In the genomic region with DNA sequence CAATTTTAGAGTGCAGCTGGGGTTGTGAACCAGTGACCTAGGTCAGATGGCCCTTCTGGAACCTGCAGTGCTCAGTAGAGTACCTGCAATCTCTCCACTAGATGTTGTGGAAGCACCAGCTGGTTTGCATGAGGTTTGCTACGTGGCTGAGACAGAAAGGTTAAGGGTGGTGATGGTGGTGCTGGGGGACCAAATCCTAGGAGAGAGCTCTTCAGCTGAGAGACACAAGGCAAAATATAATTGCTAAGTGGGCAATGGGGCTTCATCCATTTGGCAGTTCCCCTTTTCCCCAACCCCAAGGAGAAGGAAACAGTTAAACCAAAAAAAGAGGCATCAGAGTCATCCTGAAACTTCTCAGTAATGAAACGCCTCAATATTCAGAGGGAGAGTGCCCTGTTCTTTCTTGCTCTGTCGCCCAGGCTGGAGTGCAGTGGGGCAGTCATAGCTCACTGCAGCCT, we compare ENCODE assay signal across 12 cellular contexts. TPM values are rescaled to one million over a fixed set of nuclear protein-coding genes. Genes with fewer than 3 reads are reported as not detected.
DNase-seq lines count a peak whose midpoint lies in the region; ATAC-seq and TF ChIP-seq lines count a peak whose summit lies in the region.
"Had no signal": no experiment of that assay in that cellular context is flagged by ENCODE, and none has a peak within 500 bp of the region (broad histone marks: within the 10 kb centered on the region; RNA-seq: fewer than 3 reads in every experiment).

No MANE protein-coding gene starts in this region.

- TF ChIP-seq EP300 in sigmoid colon (IDR thresholded peaks at IDR 0.05) = no peak

- no peak overlapping the region for H3K27ac ChIP-seq in sigmoid colon
- H3K27ac ChIP-seq: upper lobe of right lung had no signal

- peaks cover 0 to 26% (median 14%) of the 10 kb centered on the region in 4 donors for H3K4me1 ChIP-seq in sigmoid colon

- peak overlapping the region; percentile 13 for H3K27ac Mint-ChIP-seq in activated naive CD8-positive, alpha-beta T cell
- H3K27ac Mint-ChIP-seq in activated naive CD8-positive, alpha-beta T cell treated with anti-CD3 and anti-CD28 coated beads for 36 hours = no peak overlapping the region
- no peak overlapping the region for H3K27ac Mint-ChIP-seq in stimulated activated naive CD8-positive, alpha-beta T cell treated with anti-CD3 and anti-CD28 coated beads, Interleukin-15, amount 100 ng/mL, for 72 hours
- no peak overlapping the region for H3K27ac Mint-ChIP-seq in osteocyte (ENCODE audit: unreplicated experiment)
- H3K27ac Mint-ChIP-seq: H9 had no signal

- no peak overlapping the region for H3K4me3 ChIP-seq in sigmoid colon
- H3K4me3 ChIP-seq: upper lobe of right lung had no signal

- no peak for TF ChIP-seq POLR2A in sigmoid colon (IDR thresholded peaks at IDR 0.05)

- H3K4me1 Mint-ChIP-seq in activated naive CD8-positive, alpha-beta T cell (ENCODE audit: low read depth) = peaks cover 14% of the 10 kb centered on the region
- peaks cover 13% of the 10 kb centered on the region for H3K4me1 Mint-ChIP-seq in activated naive CD8-positive, alpha-beta T cell treated with anti-CD3 and anti-CD28 coated beads for 36 hours
- peaks cover 26% of the 10 kb centered on the region for H3K4me1 Mint-ChIP-seq in stimulated activated naive CD8-positive, alpha-beta T cell treated with anti-CD3 and anti-CD28 coated beads, Interleukin-15, amount 100 ng/mL, for 72 hours
- peaks cover 25% of the 10 kb centered on the region for H3K4me1 Mint-ChIP-seq in osteocyte (ENCODE audit: unreplicated experiment)

- ATAC-seq in HG02571 (IDR thresholded peaks at IDR 0.05; ENCODE audit: unreplicated experiment) (peak; percentile 48), HG03460 (IDR thresholded peaks at IDR 0.05; ENCODE audit: unreplicated experiment) (no peak)
- peak; percentile 66 for ATAC-seq in stimulated activated naive CD8-positive, alpha-beta T cell treated with anti-CD3 and anti-CD28 coated beads, Interleukin-15, amount 100 ng/mL, for 72 hours
- ATAC-seq: Right ventricle myocardium inferior, upper lobe of right lung had no signal

- no peaks in the 10 kb centered on the region for H3K27me3 ChIP-seq in sigmoid colon
- H3K27me3 ChIP-seq: upper lobe of right lung had no signal

- H3K9me3 Mint-ChIP-seq in activated naive CD8-positive, alpha-beta T cell (ENCODE audit: low read depth) = no peaks in the 10 kb centered on the region
- H3K9me3 Mint-ChIP-seq in activated naive CD8-positive, alpha-beta T cell treated with anti-CD3 and anti-CD28 coated beads for 36 hours = no peaks in the 10 kb centered on the region
- no peaks in the 10 kb centered on the region for H3K9me3 Mint-ChIP-seq in stimulated activated naive CD8-positive, alpha-beta T cell treated with anti-CD3 and anti-CD28 coated beads, Interleukin-15, amount 100 ng/mL, for 72 hours
- no peaks in the 10 kb centered on the region for H3K9me3 Mint-ChIP-seq in osteocyte (ENCODE audit: unreplicated experiment)

- no peaks in the 10 kb centered on the region for H3K36me3 ChIP-seq in sigmoid colon
- H3K36me3 ChIP-seq: upper lobe of right lung had no signal

- intact Hi-C loops in sigmoid colon (cut with DNase I) = no loop called here

- no peaks in the 10 kb centered on the region for H3K27me3 Mint-ChIP-seq in activated naive CD8-positive, alpha-beta T cell
- peaks cover 4% of the 10 kb centered on the region for H3K27me3 Mint-ChIP-seq in activated naive CD8-positive, alpha-beta T cell treated with anti-CD3 and anti-CD28 coated beads for 36 hours
- peaks cover 2% of the 10 kb centered on the region for H3K27me3 Mint-ChIP-seq in stimulated activated naive CD8-positive, alpha-beta T cell treated with anti-CD3 and anti-CD28 coated beads, Interleukin-15, amount 100 ng/mL, for 72 hours
- no peaks in the 10 kb centered on the region for H3K27me3 Mint-ChIP-seq in osteocyte (ENCODE audit: unreplicated experiment)

- H3K9me3 ChIP-seq in sigmoid colon = peaks cover 0 to 5% (median 0%) of the 10 kb centered on the region in 4 donors
- H3K9me3 ChIP-seq: upper lobe of right lung had no signal

- no peak for TF ChIP-seq CTCF in osteocyte (IDR thresholded peaks at IDR 0.05)
- no peak for TF ChIP-seq CTCF in sigmoid colon (IDR thresholded peaks at IDR 0.05)

- 73 to 80% methylated on average over 3 of the region's 3 CpGs for WGBS in sigmoid colon, 2 donors

- H3K36me3 Mint-ChIP-seq in activated naive CD8-positive, alpha-beta T cell = no peaks in the 10 kb centered on the region
- H3K36me3 Mint-ChIP-seq in activated naive CD8-positive, alpha-beta T cell treated with anti-CD3 and anti-CD28 coated beads for 36 hours = no peaks in the 10 kb centered on the region
- H3K36me3 Mint-ChIP-seq in osteocyte (ENCODE audit: unreplicated experiment) = peaks cover 5% of the 10 kb centered on the region

- no peak overlapping the region for H3K4me3 Mint-ChIP-seq in activated naive CD8-positive, alpha-beta T cell
- H3K4me3 Mint-ChIP-seq in activated naive CD8-positive, alpha-beta T cell treated with anti-CD3 and anti-CD28 coated beads for 36 hours = no peak overlapping the region
- H3K4me3 Mint-ChIP-seq in stimulated activated naive CD8-positive, alpha-beta T cell treated with anti-CD3 and anti-CD28 coated beads, Interleukin-15, amount 100 ng/mL, for 72 hours = no peak overlapping the region
- H3K4me3 Mint-ChIP-seq in osteocyte (ENCODE audit: unreplicated experiment) = no peak overlapping the region
- H3K4me3 Mint-ChIP-seq: H9 had no signal

- DNase-seq in activated naive CD8-positive, alpha-beta T cell treated with anti-CD3 and anti-CD28 coated beads for 36 hours = no peak
- DNase-seq in MV-4-11 (lab: John Stamatoyannopoulos, UW) (peak; percentile 84), osteocyte (ENCODE audit: extremely low spot score, unreplicated experiment) (no peak), sigmoid colon (no peak)
- no peak for DNase-seq in stimulated activated naive CD8-positive, alpha-beta T cell treated with anti-CD3 and anti-CD28 coated beads, Interleukin-15, amount 100 ng/mL, for 72 hours
- DNase-seq: anterior cingulate cortex, H9, upper lobe of right lung had no signal

RNA-seq across cellular contexts. Expression of a gene that starts 13.9 kb away (rescaled TPM):
- total RNA-seq in activated naive CD8-positive, alpha-beta T cell treated with anti-CD3 and anti-CD28 coated beads for 36 hours = under 1 TPM; 0.35 to 0.38 TPM
- 56.1 and 57.9 TPM in 2 replicates for total RNA-seq in osteocyte
- total RNA-seq in sigmoid colon = 10 to 100 TPM; 28.1 to 61.6 (median 44.2) TPM
- polyA plus RNA-seq in sigmoid colon = 1 to 10 TPM; 5.5 to 9.9 (median 8.4) TPM

RNA-seq across cellular contexts. Expression of a gene that starts 40.3 kb away (rescaled TPM):
- total RNA-seq in activated naive CD8-positive, alpha-beta T cell treated with anti-CD3 and anti-CD28 coated beads for 36 hours = under 1 TPM in 1 of 2 experiments, not detected in 1; 0.14 TPM
- not detected in 2 replicates for total RNA-seq in osteocyte
- 1 to 10 TPM in 3 of 4 donors, under 1 TPM in 1; 0.68 to 2.5 (median 1.8) TPM for total RNA-seq in sigmoid colon
- 1 to 10 TPM; 2.2 to 7.6 (median 4.2) TPM for polyA plus RNA-seq in sigmoid colon

Comparison
In these comparisons a context has a peak if more than half of its experiments do, and no peak if none do; other contexts are left out.
1. RNA of a gene that starts 13.9 kb away (total RNA-seq): 56.1 to 57.9 TPM in osteocyte and 28.1 to 61.6 TPM in sigmoid colon; 0.35 to 0.38 TPM in activated naive CD8-positive, alpha-beta T cell treated with anti-CD3 and anti-CD28 coated beads for 36 hours; every median in the first group is over 10 times any median in the second.